In the genomic region with DNA sequence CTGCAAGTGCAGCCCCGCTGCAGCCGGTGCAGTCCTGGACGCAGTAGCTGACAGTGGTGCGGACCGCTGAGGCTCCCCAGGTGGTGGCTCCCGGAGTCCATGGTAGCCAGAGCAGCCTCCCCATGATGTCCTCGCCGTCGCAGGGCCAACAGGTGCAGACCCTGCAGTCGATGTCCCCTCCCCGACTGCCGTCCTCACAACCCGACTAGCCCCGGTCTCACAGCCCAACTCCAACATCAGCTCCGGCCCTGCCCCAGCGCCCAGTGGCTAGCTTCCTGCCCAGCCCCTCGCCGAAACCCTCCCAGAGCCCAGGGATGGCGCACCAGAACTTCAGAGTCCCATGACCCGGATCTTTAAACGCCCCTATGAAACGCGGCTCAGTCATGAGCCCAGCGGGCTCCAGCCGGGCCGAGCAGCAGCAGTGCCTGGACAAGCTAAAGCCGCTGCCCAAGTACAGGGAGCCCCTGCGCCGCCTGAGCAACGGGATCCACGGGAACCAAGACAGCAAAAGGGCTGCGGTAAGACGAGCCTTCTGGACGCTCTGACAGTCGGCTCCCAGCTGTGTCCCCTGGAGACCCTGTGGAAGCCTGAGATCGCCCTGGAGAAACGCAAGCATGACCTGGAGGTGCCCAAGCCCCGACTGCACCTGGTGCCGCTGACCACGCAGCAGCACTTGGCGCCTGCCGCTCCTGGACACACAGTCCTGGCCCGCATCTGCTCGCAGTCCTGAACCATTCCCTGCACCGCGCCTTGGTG, we compare ENCODE assay signal across 17 cellular contexts. TPM values are rescaled to one million over a fixed set of nuclear protein-coding genes. Genes with fewer than 3 reads are reported as not detected.
DNase-seq lines count a peak whose midpoint lies in the region; ATAC-seq and TF ChIP-seq lines count a peak whose summit lies in the region.
"Had no signal": no experiment of that assay in that cellular context is flagged by ENCODE, and none has a peak within 500 bp of the region (broad histone marks: within the 10 kb centered on the region; RNA-seq: fewer than 3 reads in every experiment).

No MANE protein-coding gene starts in this region.

- peaks cover 62% of the 10 kb centered on the region for H3K27me3 Mint-ChIP-seq in stimulated activated memory B cell treated with anti-CD40 and anti-IgM and Interleukin-4, amounts not matched to agents 10 μg/mL and 1 μg/mL and 100 μg/mL, for 72 hours

- H2AFZ ChIP-seq in mammary epithelial cell (ENCODE audit: low read depth, low read length) = peak overlapping the region; percentile 26

- no peaks in the 10 kb centered on the region for H3K36me3 ChIP-seq in mammary epithelial cell (ENCODE audit: insufficient read depth, low read length)
- no peaks in the 10 kb centered on the region for H3K36me3 ChIP-seq in breast epithelium
- no peaks in the 10 kb centered on the region for H3K36me3 ChIP-seq in vagina
- H3K36me3 ChIP-seq: uterus had no signal

- intact Hi-C loops in mammary epithelial cell (cut with micrococcal nuclease) (loop anchor here (5.0 kb wide), 1 partner anchor 80 kb away; no protein-coding TSS in a partner anchor), breast epithelium (cut with DNase I; ENCODE audit: low total_unique reads) (no loop called here), dorsolateral prefrontal cortex (cut with DNase I) (no loop called here), left colon (cut with DNase I, micrococcal nuclease) (no loop called here), vagina (cut with DNase I) (no loop called here)

- H3K9ac ChIP-seq in mammary epithelial cell (ENCODE audit: insufficient read depth, low read length) = no peak overlapping the region

- H3K27ac Mint-ChIP-seq in stimulated activated memory B cell treated with anti-CD40 and anti-IgM and Interleukin-4, amounts not matched to agents 10 μg/mL and 1 μg/mL and 100 μg/mL, for 72 hours = no peak overlapping the region
- H3K27ac Mint-ChIP-seq: activated naive CD8-positive, alpha-beta T cell; stimulated activated naive CD8-positive, alpha-beta T cell treated with anti-CD3 and anti-CD28 coated beads, Interleukin-15, Interleukin-2, amounts not matched to agents 100 ng/mL and 50 ng/mL, for 24 hours had no signal

- peak; percentile 62 for ATAC-seq in left colon
- ATAC-seq in stimulated activated memory B cell treated with anti-CD40 and anti-IgM and Interleukin-4, amounts not matched to agents 10 μg/mL and 1 μg/mL and 100 μg/mL, for 72 hours = peak; percentile 28
- no peak for ATAC-seq in HG03159 (IDR thresholded peaks at IDR 0.05; ENCODE audit: unreplicated experiment)
- ATAC-seq in HG03280 (IDR thresholded peaks at IDR 0.05; ENCODE audit: unreplicated experiment) = no peak

- TF ChIP-seq CTCF in mammary epithelial cell (conservative IDR thresholded peaks at IDR 0.05 in 1 of 2, IDR thresholded peaks at IDR 0.05 in 1 of 2; ENCODE audit: extremely low read depth in 1 of 2, insufficient read depth in 1 of 2, low read depth in 1 of 2, low read length in 2 of 2) (no peak), breast epithelium (IDR thresholded peaks at IDR 0.05) (no peak), dorsolateral prefrontal cortex (IDR thresholded peaks at IDR 0.05 in 54 of 56, conservative IDR thresholded peaks at IDR 0.05 in 2 of 56; ENCODE audit: low read depth in 1 of 56, partially characterized antibody in 56 of 56) (no peak), vagina (IDR thresholded peaks at IDR 0.05) (no peak)

- no peaks in the 10 kb centered on the region for H4K20me1 ChIP-seq in mammary epithelial cell (ENCODE audit: insufficient read depth, low read length)

- 47% methylated on average over 38 of the region's 46 CpGs for WGBS in mammary epithelial cell (ENCODE audit: low coverage, missing lambda C conversion rate)

- dilution Hi-C loops in mammary epithelial cell (cut with HindIII; ENCODE audit: low sequenced_read_pairs) = no loop called here

- no peaks in the 10 kb centered on the region for H3K4me1 Mint-ChIP-seq in stimulated activated memory B cell treated with anti-CD40 and anti-IgM and Interleukin-4, amounts not matched to agents 10 μg/mL and 1 μg/mL and 100 μg/mL, for 72 hours
- H3K4me1 Mint-ChIP-seq: central memory CD8-positive, alpha-beta T cell had no signal

- H3K4me2 ChIP-seq in mammary epithelial cell (ENCODE audit: insufficient read depth, low read depth, low read length) = peak overlapping the region; percentile 36

- no peak overlapping the region for H3K4me3 Mint-ChIP-seq in stimulated activated memory B cell treated with anti-CD40 and anti-IgM and Interleukin-4, amounts not matched to agents 10 μg/mL and 1 μg/mL and 100 μg/mL, for 72 hours
- H3K4me3 Mint-ChIP-seq: activated naive CD8-positive, alpha-beta T cell; activated T-cell treated with anti-CD3 and anti-CD28 coated beads, Interleukin-2, amount 50 U/mL, for 4 hours; central memory CD8-positive, alpha-beta T cell; stimulated activated naive CD8-positive, alpha-beta T cell treated with anti-CD3 and anti-CD28 coated beads, Interleukin-15, Interleukin-2, amounts not matched to agents 100 ng/mL and 50 ng/mL, for 24 hours had no signal

- H3K27me3 ChIP-seq in mammary epithelial cell (ENCODE audit: insufficient read depth, low read length) (peaks cover 10% of the 10 kb centered on the region), breast epithelium (peaks cover 0 to 23% of the 10 kb centered on the region in 2 donors), dorsolateral prefrontal cortex (peaks cover 0 to 40% (median 7%) of the 10 kb centered on the region in 45 donors), vagina (no peaks in the 10 kb centered on the region)
- H3K27me3 ChIP-seq: uterus had no signal

- no peak for TF ChIP-seq POLR2A in breast epithelium (IDR thresholded peaks at IDR 0.05)
- no peak for TF ChIP-seq POLR2A in vagina (IDR thresholded peaks at IDR 0.05)

- H3K79me2 ChIP-seq in mammary epithelial cell (ENCODE audit: insufficient read depth, low read length) = no peaks in the 10 kb centered on the region

- no peaks in the 10 kb centered on the region for H3K9me3 ChIP-seq in mammary epithelial cell (replicated peaks; ENCODE audit: insufficient read depth, low read length)
- no peaks in the 10 kb centered on the region for H3K9me3 ChIP-seq in breast epithelium
- H3K9me3 ChIP-seq in vagina = no peaks in the 10 kb centered on the region
- H3K9me3 ChIP-seq: uterus had no signal

- no TSS peak for BruUV-seq in mammary epithelial cell (replicated peaks; lab: Mats Ljungman, UMichigan)

- no peaks in the 10 kb centered on the region for H3K9me3 Mint-ChIP-seq in stimulated activated memory B cell treated with anti-CD40 and anti-IgM and Interleukin-4, amounts not matched to agents 10 μg/mL and 1 μg/mL and 100 μg/mL, for 72 hours
- H3K9me3 Mint-ChIP-seq: activated T-cell treated with anti-CD3 and anti-CD28 coated beads, Interleukin-2, amount 50 U/mL, for 4 hours; central memory CD8-positive, alpha-beta T cell; stimulated activated naive CD8-positive, alpha-beta T cell treated with anti-CD3 and anti-CD28 coated beads, Interleukin-15, Interleukin-2, amounts not matched to agents 100 ng/mL and 50 ng/mL, for 24 hours had no signal

- CTCF ChIA-PET in mammary epithelial cell (lab: Charles Lee; ENCODE audit: low non-redundant PET) = no interaction called here

- no peak for DNase-seq in mammary epithelial cell
- DNase-seq in breast epithelium (ENCODE audit: low spot score in 2 of 2) = no peak
- DNase-seq in dorsolateral prefrontal cortex = no peak
- peak in 1 of 2 donors; percentile 42 for DNase-seq in left colon
- no peak for DNase-seq in vagina (ENCODE audit: extremely low spot score in 2 of 2)
- DNase-seq: activated CD4-positive, alpha-beta T cell treated with anti-CD3 and anti-CD28 coated beads, Interleukin-2, amount 50 U/mL, for 4 hours; activated T-cell treated with anti-CD3 and anti-CD28 coated beads, Interleukin-2, amount 50 U/mL, for 4 hours; NCI-H1436 treated with DMSO at 0.1 percent for 48 hours; NCI-H510A treated with DMSO at 0.1 percent for 48 hours; uterus had no signal

- H3K27ac ChIP-seq in mammary epithelial cell (ENCODE audit: insufficient read depth, low read depth, low read length) = no peak overlapping the region
- no peak overlapping the region for H3K27ac ChIP-seq in breast epithelium
- H3K27ac ChIP-seq in dorsolateral prefrontal cortex = peak overlapping the region in 1 of 59 donors; percentile 18
- no peak overlapping the region for H3K27ac ChIP-seq in vagina
- H3K27ac ChIP-seq: uterus had no signal

- H3K4me3 ChIP-seq in mammary epithelial cell (replicated peaks in 1 of 3; ENCODE audit: insufficient read depth in 1 of 3, low read depth in 2 of 3, low read length in 3 of 3) = no peak overlapping the region
- no peak overlapping the region for H3K4me3 ChIP-seq in breast epithelium
- peak overlapping the region in 48 of 59 donors; percentile 1 to 62 (median 47) for H3K4me3 ChIP-seq in dorsolateral prefrontal cortex
- H3K4me3 ChIP-seq in vagina = no peak overlapping the region

- H3K36me3 Mint-ChIP-seq in stimulated activated memory B cell treated with anti-CD40 and anti-IgM and Interleukin-4, amounts not matched to agents 10 μg/mL and 1 μg/mL and 100 μg/mL, for 72 hours = no peaks in the 10 kb centered on the region
- H3K36me3 Mint-ChIP-seq: activated naive CD8-positive, alpha-beta T cell had no signal

- H3K4me1 ChIP-seq in mammary epithelial cell (ENCODE audit: insufficient read depth, low read length) = no peaks in the 10 kb centered on the region
- H3K4me1 ChIP-seq in breast epithelium = no peaks in the 10 kb centered on the region
- no peaks in the 10 kb centered on the region for H3K4me1 ChIP-seq in vagina
- H3K4me1 ChIP-seq: uterus had no signal

- in situ Hi-C loops in mammary epithelial cell (cut with MboI; ENCODE audit: low sequenced_read_pairs in 2 of 2) = no loop called here

RNA-seq across cellular contexts. Expression of a gene that starts 53.8 kb away (rescaled TPM):
- total RNA-seq in mammary epithelial cell (not detected), breast epithelium (not detected), dorsolateral prefrontal cortex (under 1 TPM in 3 of 120 experiments, not detected in 117; 0.38 to 0.42 (median 0.41) TPM), left colon (not detected), vagina (not detected)
- not detected for polyA plus RNA-seq in mammary epithelial cell
- not detected for polyA minus RNA-seq in mammary epithelial cell
- total RNA-seq: activated T-cell treated with anti-CD3 and anti-CD28 coated beads, Interleukin-2, amount 50 U/mL, for 4 hours; OCI-LY7 had no signal

Comparison
In these comparisons a context has a peak if more than half of its experiments do, and no peak if none do; other contexts are left out.
1. H3K4me3 ChIP-seq: peak in dorsolateral prefrontal cortex (48 of 59); none in mammary epithelial cell (0 of 3), breast epithelium (0 of 3) and vagina (0 of 2).
2. ATAC-seq: peak in left colon (single experiment) and stimulated activated memory B cell treated with anti-CD40 and anti-IgM and Interleukin-4, amounts not matched to agents 10 μg/mL and 1 μg/mL and 100 μg/mL, for 72 hours (single experiment); none in HG03159 (single experiment) and HG03280 (single experiment).